In the genomic region with DNA sequence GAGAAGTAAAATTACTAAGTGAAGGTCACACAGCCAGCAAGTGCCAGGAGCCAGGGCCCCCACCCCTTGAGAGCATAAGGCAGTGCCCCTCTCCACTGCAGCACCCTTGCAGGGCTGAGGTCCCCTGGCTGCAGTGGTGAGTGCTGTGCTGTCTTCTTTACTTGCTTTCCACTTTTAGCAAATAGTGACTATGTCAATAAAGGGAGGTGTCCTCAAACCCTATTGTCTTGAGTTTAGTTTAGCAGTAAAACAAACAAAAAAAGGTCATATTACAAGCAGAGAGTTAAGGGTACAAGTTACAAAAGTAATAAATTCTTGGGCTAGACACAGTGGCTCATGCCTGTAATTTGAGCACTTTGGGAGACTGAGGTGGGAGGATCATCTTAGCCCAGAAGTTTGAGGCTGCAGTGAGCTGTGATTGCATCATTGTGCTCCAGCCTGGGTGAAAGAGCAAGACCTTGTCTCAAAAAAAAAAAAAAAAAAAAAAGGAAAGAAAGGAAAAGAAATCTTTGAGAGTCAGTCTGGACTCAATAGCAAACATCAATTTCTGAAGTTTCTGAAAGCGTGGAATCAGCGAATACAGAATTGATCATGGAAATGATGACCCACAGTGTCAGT, we compare ENCODE assay signal across 1 cellular context.
TF ChIP-seq lines count a peak whose summit lies in the region.

No MANE protein-coding gene starts in this region.

TF ChIP-seq in HepG2, 621 proteins besides CTCF, POLR2A, EP300 and RAD21 (continued from another document and continues in another):
- TF ChIP-seq RARG (CRISPR knock-in tag; IDR thresholded peaks at IDR 0.05; ENCODE audit: low read depth) (no peak), KLF6 (CRISPR knock-in tag; IDR thresholded peaks at IDR 0.05) (no peak), ZBTB42 (CRISPR knock-in tag; IDR thresholded peaks at IDR 0.05) (no peak), JUND (CRISPR knock-in tag; IDR thresholded peaks at IDR 0.05) (no peak), ZNF558 (CRISPR knock-in tag; IDR thresholded peaks at IDR 0.05; ENCODE audit: borderline replicate concordance) (no peak), KDM2A (CRISPR knock-in tag; IDR thresholded peaks at IDR 0.05; ENCODE audit: borderline replicate concordance, low read depth) (no peak), RFX3 (CRISPR knock-in tag; IDR thresholded peaks at IDR 0.05) (no peak), FOSL2 (CRISPR knock-in tag; IDR thresholded peaks at IDR 0.05) (0 out of 2 replicates have a peak, but pooled peaks have one; percentile 24), ZNF460 (CRISPR knock-in tag; IDR thresholded peaks at IDR 0.05; ENCODE audit: borderline replicate concordance) (no peak; the same call in 1 of the 2 replicates), ZMAT3 (CRISPR knock-in tag; conservative IDR thresholded peaks at IDR 0.05) (no peak), MEIS2 (CRISPR knock-in tag; IDR thresholded peaks at IDR 0.05) (0 out of 2 replicates have a peak, but pooled peaks have one; percentile 21), ZNF446 (CRISPR knock-in tag; IDR thresholded peaks at IDR 0.05) (no peak), ZNF12 (CRISPR knock-in tag; IDR thresholded peaks at IDR 0.05) (peak; percentile 61), ZNF577 (CRISPR knock-in tag; IDR thresholded peaks at IDR 0.05; ENCODE audit: borderline replicate concordance, low read depth) (no peak), SRSF4 (IDR thresholded peaks at IDR 0.05; ENCODE audit: low read depth, low read length, poor library complexity, severe bottlenecking) (no peak), ZFAT (CRISPR knock-in tag; conservative IDR thresholded peaks at IDR 0.05) (no peak), THAP11 (CRISPR knock-in tag; IDR thresholded peaks at IDR 0.05) (peak; percentile 64), SCMH1 (CRISPR knock-in tag; IDR thresholded peaks at IDR 0.05; ENCODE audit: borderline replicate concordance) (no peak), ZC3H13 (CRISPR knock-in tag; IDR thresholded peaks at IDR 0.05) (no peak), HHEX (CRISPR knock-in tag; IDR thresholded peaks at IDR 0.05) (peak; percentile 42; the same call in 1 of the 2 replicates), ARHGAP35 (CRISPR knock-in tag; IDR thresholded peaks at IDR 0.05; ENCODE audit: borderline replicate concordance) (no peak), ZNF660 (CRISPR knock-in tag; IDR thresholded peaks at IDR 0.05; ENCODE audit: borderline replicate concordance, low read depth) (no peak), ZNF10 (CRISPR knock-in tag; IDR thresholded peaks at IDR 0.05; ENCODE audit: borderline replicate concordance, low read depth) (no peak), PHF21A (CRISPR knock-in tag; IDR thresholded peaks at IDR 0.05) (peak; percentile 74; the same call in 1 of the 2 replicates), ZNF232 (CRISPR knock-in tag; IDR thresholded peaks at IDR 0.05; ENCODE audit: borderline replicate concordance) (peak; percentile 91; the same call in 1 of the 2 replicates), TCF12 (IDR thresholded peaks at IDR 0.05) (no peak), TCF12 (CRISPR knock-in tag; IDR thresholded peaks at IDR 0.05) (no peak), CHD2 (IDR thresholded peaks at IDR 0.05; ENCODE audit: low read depth, low read length) (no peak), ZSCAN9 (CRISPR knock-in tag; IDR thresholded peaks at IDR 0.05; ENCODE audit: borderline replicate concordance) (no peak; the same call in 1 of the 2 replicates), NPAS2 (CRISPR knock-in tag; IDR thresholded peaks at IDR 0.05; ENCODE audit: borderline replicate concordance) (no peak), KLF12 (CRISPR knock-in tag; IDR thresholded peaks at IDR 0.05; ENCODE audit: borderline replicate concordance) (no peak), ZNF737 (CRISPR knock-in tag; IDR thresholded peaks at IDR 0.05; ENCODE audit: borderline replicate concordance) (no peak), HDAC6 (IDR thresholded peaks at IDR 0.05; ENCODE audit: low read depth, low read length) (no peak), ZNF746 (CRISPR knock-in tag; IDR thresholded peaks at IDR 0.05) (no peak)
- TF ChIP-seq, protein P1, sequence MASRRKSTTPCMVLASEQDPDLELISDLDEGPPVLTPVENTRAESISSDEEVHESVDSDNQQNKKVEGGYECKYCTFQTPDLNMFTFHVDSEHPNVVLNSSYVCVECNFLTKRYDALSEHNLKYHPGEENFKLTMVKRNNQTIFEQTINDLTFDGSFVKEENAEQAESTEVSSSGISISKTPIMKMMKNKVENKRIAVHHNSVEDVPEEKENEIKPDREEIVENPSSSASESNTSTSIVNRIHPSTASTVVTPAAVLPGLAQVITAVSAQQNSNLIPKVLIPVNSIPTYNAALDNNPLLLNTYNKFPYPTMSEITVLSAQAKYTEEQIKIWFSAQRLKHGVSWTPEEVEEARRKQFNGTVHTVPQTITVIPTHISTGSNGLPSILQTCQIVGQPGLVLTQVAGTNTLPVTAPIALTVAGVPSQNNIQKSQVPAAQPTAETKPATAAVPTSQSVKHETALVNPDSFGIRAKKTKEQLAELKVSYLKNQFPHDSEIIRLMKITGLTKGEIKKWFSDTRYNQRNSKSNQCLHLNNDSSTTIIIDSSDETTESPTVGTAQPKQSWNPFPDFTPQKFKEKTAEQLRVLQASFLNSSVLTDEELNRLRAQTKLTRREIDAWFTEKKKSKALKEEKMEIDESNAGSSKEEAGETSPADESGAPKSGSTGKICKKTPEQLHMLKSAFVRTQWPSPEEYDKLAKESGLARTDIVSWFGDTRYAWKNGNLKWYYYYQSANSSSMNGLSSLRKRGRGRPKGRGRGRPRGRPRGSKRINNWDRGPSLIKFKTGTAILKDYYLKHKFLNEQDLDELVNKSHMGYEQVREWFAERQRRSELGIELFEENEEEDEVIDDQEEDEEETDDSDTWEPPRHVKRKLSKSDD (CRISPR knock-in tag; IDR thresholded peaks at IDR 0.05; ENCODE audit: low read depth): no peak
- TF ChIP-seq, protein P2, sequence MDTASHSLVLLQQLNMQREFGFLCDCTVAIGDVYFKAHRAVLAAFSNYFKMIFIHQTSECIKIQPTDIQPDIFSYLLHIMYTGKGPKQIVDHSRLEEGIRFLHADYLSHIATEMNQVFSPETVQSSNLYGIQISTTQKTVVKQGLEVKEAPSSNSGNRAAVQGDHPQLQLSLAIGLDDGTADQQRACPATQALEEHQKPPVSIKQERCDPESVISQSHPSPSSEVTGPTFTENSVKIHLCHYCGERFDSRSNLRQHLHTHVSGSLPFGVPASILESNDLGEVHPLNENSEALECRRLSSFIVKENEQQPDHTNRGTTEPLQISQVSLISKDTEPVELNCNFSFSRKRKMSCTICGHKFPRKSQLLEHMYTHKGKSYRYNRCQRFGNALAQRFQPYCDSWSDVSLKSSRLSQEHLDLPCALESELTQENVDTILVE (CRISPR knock-in tag; IDR thresholded peaks at IDR 0.05): peak; percentile 35; the same call in 1 of the 2 replicates
- TF ChIP-seq, protein P3, sequence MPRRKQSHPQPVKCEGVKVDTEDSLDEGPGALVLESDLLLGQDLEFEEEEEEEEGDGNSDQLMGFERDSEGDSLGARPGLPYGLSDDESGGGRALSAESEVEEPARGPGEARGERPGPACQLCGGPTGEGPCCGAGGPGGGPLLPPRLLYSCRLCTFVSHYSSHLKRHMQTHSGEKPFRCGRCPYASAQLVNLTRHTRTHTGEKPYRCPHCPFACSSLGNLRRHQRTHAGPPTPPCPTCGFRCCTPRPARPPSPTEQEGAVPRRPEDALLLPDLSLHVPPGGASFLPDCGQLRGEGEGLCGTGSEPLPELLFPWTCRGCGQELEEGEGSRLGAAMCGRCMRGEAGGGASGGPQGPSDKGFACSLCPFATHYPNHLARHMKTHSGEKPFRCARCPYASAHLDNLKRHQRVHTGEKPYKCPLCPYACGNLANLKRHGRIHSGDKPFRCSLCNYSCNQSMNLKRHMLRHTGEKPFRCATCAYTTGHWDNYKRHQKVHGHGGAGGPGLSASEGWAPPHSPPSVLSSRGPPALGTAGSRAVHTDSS (CRISPR knock-in tag; conservative IDR thresholded peaks at IDR 0.05): no peak
- TF ChIP-seq, protein P4, sequence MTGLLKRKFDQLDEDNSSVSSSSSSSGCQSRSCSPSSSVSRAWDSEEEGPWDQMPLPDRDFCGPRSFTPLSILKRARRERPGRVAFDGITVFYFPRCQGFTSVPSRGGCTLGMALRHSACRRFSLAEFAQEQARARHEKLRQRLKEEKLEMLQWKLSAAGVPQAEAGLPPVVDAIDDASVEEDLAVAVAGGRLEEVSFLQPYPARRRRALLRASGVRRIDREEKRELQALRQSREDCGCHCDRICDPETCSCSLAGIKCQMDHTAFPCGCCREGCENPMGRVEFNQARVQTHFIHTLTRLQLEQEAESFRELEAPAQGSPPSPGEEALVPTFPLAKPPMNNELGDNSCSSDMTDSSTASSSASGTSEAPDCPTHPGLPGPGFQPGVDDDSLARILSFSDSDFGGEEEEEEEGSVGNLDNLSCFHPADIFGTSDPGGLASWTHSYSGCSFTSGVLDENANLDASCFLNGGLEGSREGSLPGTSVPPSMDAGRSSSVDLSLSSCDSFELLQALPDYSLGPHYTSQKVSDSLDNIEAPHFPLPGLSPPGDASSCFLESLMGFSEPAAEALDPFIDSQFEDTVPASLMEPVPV (CRISPR knock-in tag; IDR thresholded peaks at IDR 0.05): no peak
- TF ChIP-seq, protein P5, sequence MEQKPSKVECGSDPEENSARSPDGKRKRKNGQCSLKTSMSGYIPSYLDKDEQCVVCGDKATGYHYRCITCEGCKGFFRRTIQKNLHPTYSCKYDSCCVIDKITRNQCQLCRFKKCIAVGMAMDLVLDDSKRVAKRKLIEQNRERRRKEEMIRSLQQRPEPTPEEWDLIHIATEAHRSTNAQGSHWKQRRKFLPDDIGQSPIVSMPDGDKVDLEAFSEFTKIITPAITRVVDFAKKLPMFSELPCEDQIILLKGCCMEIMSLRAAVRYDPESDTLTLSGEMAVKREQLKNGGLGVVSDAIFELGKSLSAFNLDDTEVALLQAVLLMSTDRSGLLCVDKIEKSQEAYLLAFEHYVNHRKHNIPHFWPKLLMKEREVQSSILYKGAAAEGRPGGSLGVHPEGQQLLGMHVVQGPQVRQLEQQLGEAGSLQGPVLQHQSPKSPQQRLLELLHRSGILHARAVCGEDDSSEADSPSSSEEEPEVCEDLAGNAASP (CRISPR knock-in tag; IDR thresholded peaks at IDR 0.05; ENCODE audit: borderline replicate concordance): peak; percentile 53; the same call in 1 of the 2 replicates
- TF ChIP-seq, protein P6, sequence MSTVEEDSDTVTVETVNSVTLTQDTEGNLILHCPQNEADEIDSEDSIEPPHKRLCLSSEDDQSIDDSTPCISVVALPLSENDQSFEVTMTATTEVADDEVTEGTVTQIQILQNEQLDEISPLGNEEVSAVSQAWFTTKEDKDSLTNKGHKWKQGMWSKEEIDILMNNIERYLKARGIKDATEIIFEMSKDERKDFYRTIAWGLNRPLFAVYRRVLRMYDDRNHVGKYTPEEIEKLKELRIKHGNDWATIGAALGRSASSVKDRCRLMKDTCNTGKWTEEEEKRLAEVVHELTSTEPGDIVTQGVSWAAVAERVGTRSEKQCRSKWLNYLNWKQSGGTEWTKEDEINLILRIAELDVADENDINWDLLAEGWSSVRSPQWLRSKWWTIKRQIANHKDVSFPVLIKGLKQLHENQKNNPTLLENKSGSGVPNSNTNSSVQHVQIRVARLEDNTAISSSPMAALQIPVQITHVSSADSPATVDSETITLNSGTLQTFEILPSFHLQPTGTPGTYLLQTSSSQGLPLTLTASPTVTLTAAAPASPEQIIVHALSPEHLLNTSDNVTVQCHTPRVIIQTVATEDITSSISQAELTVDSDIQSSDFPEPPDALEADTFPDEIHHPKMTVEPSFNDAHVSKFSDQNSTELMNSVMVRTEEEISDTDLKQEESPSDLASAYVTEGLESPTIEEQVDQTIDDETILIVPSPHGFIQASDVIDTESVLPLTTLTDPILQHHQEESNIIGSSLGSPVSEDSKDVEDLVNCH (CRISPR knock-in tag; IDR thresholded peaks at IDR 0.05): no peak
- TF ChIP-seq, protein P7, sequence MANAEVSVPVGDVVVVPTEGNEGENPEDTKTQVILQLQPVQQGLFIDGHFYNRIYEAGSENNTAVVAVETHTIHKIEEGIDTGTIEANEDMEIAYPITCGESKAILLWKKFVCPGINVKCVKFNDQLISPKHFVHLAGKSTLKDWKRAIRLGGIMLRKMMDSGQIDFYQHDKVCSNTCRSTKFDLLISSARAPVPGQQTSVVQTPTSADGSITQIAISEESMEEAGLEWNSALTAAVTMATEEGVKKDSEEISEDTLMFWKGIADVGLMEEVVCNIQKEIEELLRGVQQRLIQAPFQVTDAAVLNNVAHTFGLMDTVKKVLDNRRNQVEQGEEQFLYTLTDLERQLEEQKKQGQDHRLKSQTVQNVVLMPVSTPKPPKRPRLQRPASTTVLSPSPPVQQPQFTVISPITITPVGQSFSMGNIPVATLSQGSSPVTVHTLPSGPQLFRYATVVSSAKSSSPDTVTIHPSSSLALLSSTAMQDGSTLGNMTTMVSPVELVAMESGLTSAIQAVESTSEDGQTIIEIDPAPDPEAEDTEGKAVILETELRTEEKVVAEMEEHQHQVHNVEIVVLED (CRISPR knock-in tag; IDR thresholded peaks at IDR 0.05; ENCODE audit: borderline replicate concordance): no peak
- TF ChIP-seq, protein P8, sequence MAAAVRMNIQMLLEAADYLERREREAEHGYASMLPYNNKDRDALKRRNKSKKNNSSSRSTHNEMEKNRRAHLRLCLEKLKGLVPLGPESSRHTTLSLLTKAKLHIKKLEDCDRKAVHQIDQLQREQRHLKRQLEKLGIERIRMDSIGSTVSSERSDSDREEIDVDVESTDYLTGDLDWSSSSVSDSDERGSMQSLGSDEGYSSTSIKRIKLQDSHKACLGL (CRISPR knock-in tag; IDR thresholded peaks at IDR 0.05): no peak
- TF ChIP-seq, protein P9, sequence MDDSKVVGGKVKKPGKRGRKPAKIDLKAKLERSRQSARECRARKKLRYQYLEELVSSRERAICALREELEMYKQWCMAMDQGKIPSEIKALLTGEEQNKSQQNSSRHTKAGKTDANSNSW (CRISPR knock-in tag; IDR thresholded peaks at IDR 0.05; ENCODE audit: borderline replicate concordance): no peak
